In the genomic region with DNA sequence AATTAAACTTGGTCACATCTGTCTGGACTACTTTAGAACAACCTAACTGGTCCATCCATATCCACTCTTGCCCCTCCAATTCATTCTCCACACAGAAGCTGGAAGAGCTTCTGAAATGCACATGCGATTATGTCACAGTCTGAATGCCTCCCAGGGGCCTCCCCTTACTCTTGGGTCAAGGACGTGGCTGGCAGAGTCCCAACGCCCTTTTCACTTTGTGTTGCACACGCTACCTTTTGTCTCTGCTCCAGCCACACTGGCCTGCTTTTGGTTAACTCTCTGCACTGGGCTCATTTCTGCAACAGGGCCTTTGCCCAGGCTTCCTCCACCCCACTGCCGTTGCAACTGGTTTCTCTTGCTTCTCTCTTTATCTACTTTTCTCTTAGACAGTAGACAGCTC, we compare ENCODE assay signal across 19 cellular contexts.
"Had no signal": no experiment of that assay in that cellular context is flagged by ENCODE, and none has a peak within 500 bp of the region (broad histone marks: within the 10 kb centered on the region; RNA-seq: fewer than 3 reads in every experiment).

No MANE protein-coding gene starts in this region.

- H3K27ac Mint-ChIP-seq: naive thymus-derived CD4-positive, alpha-beta T cell; nephron progenitor cell; stimulated activated naive B cell treated with anti-CD40 and anti-IgM and Interleukin-4, amounts not matched to agents 10 μg/mL and 1 μg/mL and 100 μg/mL, for 72 hours; stimulated activated naive CD8-positive, alpha-beta T cell treated with anti-CD3 and anti-CD28 coated beads, Interleukin-15, amount 100 ng/mL, for 72 hours had no signal

- H3K4me3 Mint-ChIP-seq: central memory CD8-positive, alpha-beta T cell; naive thymus-derived CD4-positive, alpha-beta T cell; nephron progenitor cell; stimulated activated naive B cell treated with anti-CD40 and anti-IgM and Interleukin-4, amounts not matched to agents 10 μg/mL and 1 μg/mL and 100 μg/mL, for 72 hours; stimulated activated naive CD8-positive, alpha-beta T cell treated with anti-CD3 and anti-CD28 coated beads, Interleukin-15, amount 100 ng/mL, for 72 hours had no signal

- ATAC-seq: left colon; naive thymus-derived CD4-positive, alpha-beta T cell; psoas muscle; sciatic nerve; stimulated activated naive B cell treated with anti-CD40 and anti-IgM and Interleukin-4, amounts not matched to agents 10 μg/mL and 1 μg/mL and 100 μg/mL, for 72 hours; stimulated activated naive CD8-positive, alpha-beta T cell treated with anti-CD3 and anti-CD28 coated beads, Interleukin-15, amount 100 ng/mL, for 72 hours had no signal

- H3K4me1 ChIP-seq: psoas muscle had no signal

- H3K4me3 ChIP-seq: dorsolateral prefrontal cortex, psoas muscle, thoracic aorta, transverse colon had no signal

- H3K27me3 ChIP-seq: transverse colon had no signal

- DNase-seq: cortex of kidney; dorsolateral prefrontal cortex; effector CD8-positive, alpha-beta T cell; foreskin melanocyte; head of caudate nucleus; left colon; mesendoderm; naive thymus-derived CD4-positive, alpha-beta T cell; nephron progenitor cell; psoas muscle; retina; stimulated activated CD4-positive, alpha-beta T cell treated with anti-CD3 and anti-CD28 coated beads, Interleukin-2, amount 100 ng/mL, for 24 hours; stimulated activated CD4-positive, alpha-beta T cell treated with anti-CD3 and anti-CD28 coated beads, Interleukin-4, amount 100 ng/mL, for 4 hours; stimulated activated naive B cell treated with anti-CD40 and anti-IgM and Interleukin-4, amounts not matched to agents 10 μg/mL and 1 μg/mL and 100 μg/mL, for 72 hours; stimulated activated naive CD8-positive, alpha-beta T cell treated with anti-CD3 and anti-CD28 coated beads, Interleukin-15, amount 100 ng/mL, for 72 hours; transverse colon had no signal

- H3K4me1 Mint-ChIP-seq: central memory CD8-positive, alpha-beta T cell; naive thymus-derived CD4-positive, alpha-beta T cell; nephron progenitor cell; stimulated activated naive B cell treated with anti-CD40 and anti-IgM and Interleukin-4, amounts not matched to agents 10 μg/mL and 1 μg/mL and 100 μg/mL, for 72 hours; stimulated activated naive CD8-positive, alpha-beta T cell treated with anti-CD3 and anti-CD28 coated beads, Interleukin-15, amount 100 ng/mL, for 72 hours had no signal

- H3K9me3 ChIP-seq: psoas muscle, thoracic aorta, transverse colon had no signal

- H3K27ac ChIP-seq: dorsolateral prefrontal cortex, psoas muscle, thoracic aorta, transverse colon had no signal

- H3K36me3 ChIP-seq: thoracic aorta, transverse colon had no signal

- H3K36me3 Mint-ChIP-seq: naive thymus-derived CD4-positive, alpha-beta T cell; stimulated activated naive B cell treated with anti-CD40 and anti-IgM and Interleukin-4, amounts not matched to agents 10 μg/mL and 1 μg/mL and 100 μg/mL, for 72 hours had no signal
